ENCODE assay signal across 8 cellular contexts in genomic region chr18:23438046-23438377, GRCh38. TPM values are rescaled to one million over a fixed set of nuclear protein-coding genes. Genes with fewer than 3 reads are reported as not detected.
DNase-seq lines count a peak whose midpoint lies in the region; ATAC-seq lines count a peak whose summit lies in the region.

No MANE protein-coding gene starts in this region.

- no peak overlapping the region for H3K9ac ChIP-seq in iPS-15b (ENCODE audit: low read depth, low read length)

- H3K9me3 ChIP-seq in iPS-15b (ENCODE audit: control insufficient read depth, insufficient read depth, low read length) = no peaks in the 10 kb centered on the region

- peak overlapping the region; percentile 90 for H3K4me3 Mint-ChIP-seq in activated CD4-positive, alpha-beta memory T cell treated with anti-CD3 and anti-CD28 coated beads for 36 hours
- peak overlapping the region; percentile 90 for H3K4me3 Mint-ChIP-seq in stimulated activated memory B cell treated with anti-CD40 and anti-IgM and Interleukin-4, amounts not matched to agents 10 μg/mL and 1 μg/mL and 100 μg/mL, for 72 hours

- intact Hi-C loops in activated CD4-positive, alpha-beta memory T cell treated with anti-CD3 and anti-CD28 coated beads for 36 hours (cut with micrococcal nuclease) = loop anchor here (1.0 to 10.0 kb wide), 3 partner anchors 15 to 1693 kb away; partner anchors contain the start of genes MIB1, RIOK3 and RMC1

- peaks cover 4% of the 10 kb centered on the region for H3K4me1 ChIP-seq in iPS-15b (ENCODE audit: control insufficient read depth, insufficient read depth, low read length)

- POLR2A ChIA-PET in activated CD4-positive, alpha-beta memory T cell treated with anti-CD3 and anti-CD28 coated beads for 36 hours (lab: Charles Lee) = no interaction called here

- no peak for ATAC-seq in stimulated activated memory B cell treated with anti-CD40 and anti-IgM and Interleukin-4, amounts not matched to agents 10 μg/mL and 1 μg/mL and 100 μg/mL, for 72 hours
- no peak for ATAC-seq in HG02938 (IDR thresholded peaks at IDR 0.05; ENCODE audit: unreplicated experiment)

- peaks cover 2% of the 10 kb centered on the region for H3K27me3 ChIP-seq in iPS-15b (ENCODE audit: control insufficient read depth, insufficient read depth, low read length)

- DNase-seq in NCI-H2029 treated with DMSO at 0.1 percent for 48 hours (lab: John Stamatoyannopoulos, UW) (peak; percentile 53), NCI-H2029 (lab: John Stamatoyannopoulos, UW) (no peak), NCI-H82 treated with DMSO at 0.1 percent for 48 hours (lab: John Stamatoyannopoulos, UW; ENCODE audit: unreplicated experiment) (no peak), NCI-H2107 (lab: John Stamatoyannopoulos, UW) (no peak)
- DNase-seq in activated CD4-positive, alpha-beta memory T cell treated with anti-CD3 and anti-CD28 coated beads for 36 hours = no peak

- peaks cover 2% of the 10 kb centered on the region for H3K27me3 Mint-ChIP-seq in activated CD4-positive, alpha-beta memory T cell treated with anti-CD3 and anti-CD28 coated beads for 36 hours
- H3K27me3 Mint-ChIP-seq in stimulated activated memory B cell treated with anti-CD40 and anti-IgM and Interleukin-4, amounts not matched to agents 10 μg/mL and 1 μg/mL and 100 μg/mL, for 72 hours = no peaks in the 10 kb centered on the region

- H3K36me3 ChIP-seq in iPS-15b (ENCODE audit: control insufficient read depth, insufficient read depth, low read length) = no peaks in the 10 kb centered on the region

- H3K9me3 Mint-ChIP-seq in activated CD4-positive, alpha-beta memory T cell treated with anti-CD3 and anti-CD28 coated beads for 36 hours = peaks cover 4% of the 10 kb centered on the region
- no peaks in the 10 kb centered on the region for H3K9me3 Mint-ChIP-seq in stimulated activated memory B cell treated with anti-CD40 and anti-IgM and Interleukin-4, amounts not matched to agents 10 μg/mL and 1 μg/mL and 100 μg/mL, for 72 hours

- no peaks in the 10 kb centered on the region for H3K36me3 Mint-ChIP-seq in activated CD4-positive, alpha-beta memory T cell treated with anti-CD3 and anti-CD28 coated beads for 36 hours
- H3K36me3 Mint-ChIP-seq in stimulated activated memory B cell treated with anti-CD40 and anti-IgM and Interleukin-4, amounts not matched to agents 10 μg/mL and 1 μg/mL and 100 μg/mL, for 72 hours = no peaks in the 10 kb centered on the region

- peak overlapping the region; percentile 87 for H3K4me3 ChIP-seq in iPS-15b (ENCODE audit: low read depth, low read length)

- CTCF ChIA-PET in activated CD4-positive, alpha-beta memory T cell treated with anti-CD3 and anti-CD28 coated beads for 36 hours (lab: Charles Lee) = interaction anchor here (1.0 kb wide), 1 partner anchor 61 kb away, joined by 3 read pairs; no protein-coding TSS in a partner anchor

- peaks cover 17% of the 10 kb centered on the region for H3K4me1 Mint-ChIP-seq in activated CD4-positive, alpha-beta memory T cell treated with anti-CD3 and anti-CD28 coated beads for 36 hours (ENCODE audit: low read depth)
- peaks cover 25% of the 10 kb centered on the region for H3K4me1 Mint-ChIP-seq in stimulated activated memory B cell treated with anti-CD40 and anti-IgM and Interleukin-4, amounts not matched to agents 10 μg/mL and 1 μg/mL and 100 μg/mL, for 72 hours

- no peak overlapping the region for H3K27ac Mint-ChIP-seq in activated CD4-positive, alpha-beta memory T cell treated with anti-CD3 and anti-CD28 coated beads for 36 hours
- H3K27ac Mint-ChIP-seq in stimulated activated memory B cell treated with anti-CD40 and anti-IgM and Interleukin-4, amounts not matched to agents 10 μg/mL and 1 μg/mL and 100 μg/mL, for 72 hours = peak overlapping the region; percentile 81

RNA-seq across cellular contexts. Expression of gene RIOK3, which starts 15.1 kb away (rescaled TPM):
- total RNA-seq in activated CD4-positive, alpha-beta memory T cell treated with anti-CD3 and anti-CD28 coated beads for 36 hours = 10 to 100 TPM; 51.0 to 55.8 TPM
